1 cellular context compared by ENCODE assay signal in the genomic region with DNA sequence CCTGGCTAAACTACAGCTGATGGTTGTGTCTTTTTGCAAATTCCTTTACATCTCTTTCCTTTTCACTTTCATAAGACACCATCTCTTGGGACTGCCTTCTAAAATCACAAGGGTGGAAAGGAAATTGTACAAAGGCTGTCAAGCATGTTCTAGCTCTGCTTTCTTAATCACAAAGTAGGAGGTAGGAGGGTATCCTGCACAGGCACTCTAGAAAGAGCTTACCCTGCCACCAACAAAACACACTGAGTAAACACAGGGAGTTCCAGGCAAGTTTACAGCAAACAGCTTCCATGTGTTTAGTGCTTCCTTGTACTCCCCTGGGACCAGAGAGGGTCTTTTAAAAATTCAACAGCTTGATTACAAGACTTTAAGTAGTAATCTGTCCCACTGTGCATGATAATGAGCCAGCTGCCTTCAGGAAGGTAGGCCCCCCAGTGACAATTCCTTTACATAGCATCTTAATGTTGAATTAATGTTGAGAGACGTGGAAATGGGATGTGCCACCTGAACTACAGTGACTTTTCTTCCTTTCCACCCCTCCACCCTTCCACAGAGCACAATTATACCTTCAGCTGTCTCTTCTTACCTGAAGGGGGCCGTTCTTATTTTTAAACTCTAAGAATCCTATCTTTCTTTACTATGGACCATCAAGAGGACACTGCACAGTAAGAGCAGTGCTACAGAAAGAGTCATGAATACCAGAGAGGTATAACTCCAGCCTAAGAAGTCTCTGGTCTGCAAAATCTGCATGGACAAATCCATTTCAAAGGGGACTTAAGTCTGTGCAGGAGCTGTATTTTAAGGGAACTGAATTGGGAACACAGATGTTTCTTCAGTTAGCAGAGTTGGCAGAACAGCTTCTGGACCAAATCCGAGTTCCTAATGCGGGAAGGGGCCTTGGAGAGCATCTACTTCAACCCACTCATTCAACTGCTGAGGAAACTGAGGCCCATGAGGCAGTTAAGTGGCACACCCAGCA.
TF ChIP-seq lines count a peak whose summit lies in the region.

No MANE protein-coding gene starts in this region.

TF ChIP-seq in K562, 482 proteins besides CTCF, POLR2A, EP300 and RAD21:
- TF ChIP-seq TARDBP (IDR thresholded peaks at IDR 0.05) (no peak), ZNF408 (CRISPR knock-in tag; IDR thresholded peaks at IDR 0.05; ENCODE audit: low read depth) (no peak), TRIM24 (IDR thresholded peaks at IDR 0.05) (no peak), PHF21A (IDR thresholded peaks at IDR 0.05; ENCODE audit: borderline replicate concordance, low read depth) (no peak), SMC3 (conservative IDR thresholded peaks at IDR 0.05; ENCODE audit: insufficient read depth, low read depth, low read length) (peak; percentile 38; the same call in 1 of the 2 replicates), ZNF583 (CRISPR knock-in tag; IDR thresholded peaks at IDR 0.05) (no peak), YY1 (IDR thresholded peaks at IDR 0.05; ENCODE audit: borderline replicate concordance in 1 of 3, control insufficient read depth in 1 of 3, extremely low read depth in 1 of 3, insufficient read depth in 3 of 3, insufficient read length in 1 of 3, insufficient replicate concordance in 2 of 3, low read depth in 1 of 3, low read length in 2 of 3) (no peak)
- TF ChIP-seq, protein P1, sequence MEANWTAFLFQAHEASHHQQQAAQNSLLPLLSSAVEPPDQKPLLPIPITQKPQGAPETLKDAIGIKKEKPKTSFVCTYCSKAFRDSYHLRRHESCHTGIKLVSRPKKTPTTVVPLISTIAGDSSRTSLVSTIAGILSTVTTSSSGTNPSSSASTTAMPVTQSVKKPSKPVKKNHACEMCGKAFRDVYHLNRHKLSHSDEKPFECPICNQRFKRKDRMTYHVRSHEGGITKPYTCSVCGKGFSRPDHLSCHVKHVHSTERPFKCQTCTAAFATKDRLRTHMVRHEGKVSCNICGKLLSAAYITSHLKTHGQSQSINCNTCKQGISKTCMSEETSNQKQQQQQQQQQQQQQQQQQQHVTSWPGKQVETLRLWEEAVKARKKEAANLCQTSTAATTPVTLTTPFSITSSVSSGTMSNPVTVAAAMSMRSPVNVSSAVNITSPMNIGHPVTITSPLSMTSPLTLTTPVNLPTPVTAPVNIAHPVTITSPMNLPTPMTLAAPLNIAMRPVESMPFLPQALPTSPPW (CRISPR knock-in tag; IDR thresholded peaks at IDR 0.05), result no peak
TF ChIP-seq in K562: peak in this region for 1.
